ENCODE assay signal across 12 cellular contexts in genomic region chr11:65643971-65644370, GRCh38. TPM values are rescaled to one million over a fixed set of nuclear protein-coding genes. Genes with fewer than 3 reads are reported as not detected.
DNase-seq lines count a peak whose midpoint lies in the region; ATAC-seq and TF ChIP-seq lines count a peak whose summit lies in the region.
"Had no signal": no experiment of that assay in that cellular context is flagged by ENCODE, and none has a peak within 500 bp of the region (broad histone marks: within the 10 kb centered on the region; RNA-seq: fewer than 3 reads in every experiment).

No MANE protein-coding gene starts in this region.

- no peak overlapping the region for H3K23ac ChIP-seq in H9 (ENCODE audit: insufficient read length, low read depth, low read length)

- no peak overlapping the region for H3K27ac ChIP-seq in H9 (ENCODE audit: insufficient read length, low read depth, low read length)
- H3K27ac ChIP-seq: 22Rv1 had no signal

- H2BK15ac ChIP-seq in H9 (ENCODE audit: low read depth, low read length): no peak overlapping the region

- H3K4me1 ChIP-seq in H9 (ENCODE audit: insufficient read depth, low read length): peaks cover 5% of the 10 kb centered on the region; the same call in 1 of the 2 replicates

- peak; percentile 21 for ATAC-seq in activated CD8-positive, alpha-beta T cell treated with anti-CD3 and anti-CD28 coated beads for 36 hours
- no peak for ATAC-seq in HG03342 (IDR thresholded peaks at IDR 0.05; ENCODE audit: unreplicated experiment)

- no peak overlapping the region for H4K5ac ChIP-seq in H9 (ENCODE audit: insufficient read length, low read depth, low read length)

- peaks cover 2% of the 10 kb centered on the region; the same call in 1 of the 2 replicates for H3K27me3 Mint-ChIP-seq in H9 (ENCODE audit: low read depth)
- H3K27me3 Mint-ChIP-seq in activated CD8-positive, alpha-beta T cell treated with anti-CD3 and anti-CD28 coated beads for 36 hours: no peaks in the 10 kb centered on the region

- CTCF ChIA-PET in activated CD8-positive, alpha-beta T cell treated with anti-CD3 and anti-CD28 coated beads for 36 hours (lab: Charles Lee): no interaction called here

- no peak overlapping the region for H3K9ac ChIP-seq in H9 (ENCODE audit: extremely low read depth, insufficient read length, low read length)

- H3K4me3 Mint-ChIP-seq in H9: peak overlapping the region in 1 of 2 experiments; percentile 72; a peak in 3 of 5 replicates
- H3K4me3 Mint-ChIP-seq in activated CD8-positive, alpha-beta T cell treated with anti-CD3 and anti-CD28 coated beads for 36 hours: no peak overlapping the region

- peaks cover 5% of the 10 kb centered on the region for H4K20me1 ChIP-seq in H9 (ENCODE audit: control insufficient read depth, insufficient read depth, insufficient read length)

- no peak overlapping the region for H3K4ac ChIP-seq in H9 (ENCODE audit: low read depth, low read length)

- no peak overlapping the region for H3T11ph ChIP-seq in H9 (ENCODE audit: low read length)

- DNase-seq in DMS53 (lab: John Stamatoyannopoulos, UW) (peak; percentile 30), DMS53 treated with DMSO at 0.1 percent for 48 hours (lab: John Stamatoyannopoulos, UW; ENCODE audit: unreplicated experiment) (no peak), H9 (peak; percentile 79), iPS-NIHi11 (ENCODE audit: low spot score) (peak; percentile 52), DMS114 treated with DMSO at 0.1 percent for 48 hours (lab: John Stamatoyannopoulos, UW; ENCODE audit: unreplicated experiment) (no peak), NCI-H2081 treated with DMSO at 0.1 percent for 48 hours (lab: John Stamatoyannopoulos, UW) (no peak)
- DNase-seq in activated CD8-positive, alpha-beta T cell treated with anti-CD3 and anti-CD28 coated beads for 36 hours: peak; percentile 54
- DNase-seq: activated CD4-positive, CD25-positive, alpha-beta regulatory T cell; stimulated activated CD8-positive, alpha-beta memory T cell treated with anti-CD3 and anti-CD28 coated beads, Interleukin-4, amount 100 ng/mL, for 48 hours had no signal

- H2BK20ac ChIP-seq in H9 (ENCODE audit: low read depth, low read length, poor library complexity, severe bottlenecking): no peak overlapping the region

- no peaks in the 10 kb centered on the region for H3K9me3 ChIP-seq in H9 (ENCODE audit: control insufficient read depth, low read depth, low read length)

- H2BK12ac ChIP-seq in H9 (ENCODE audit: insufficient read length, low read depth, low read length): no peak overlapping the region

- H3K56ac ChIP-seq in H9 (ENCODE audit: insufficient read length, low read depth, low read length): no peak overlapping the region

- intact Hi-C loops in activated CD8-positive, alpha-beta T cell treated with anti-CD3 and anti-CD28 coated beads for 36 hours (cut with micrococcal nuclease): no loop called here

- no peak overlapping the region for H4K8ac ChIP-seq in H9 (replicated peaks; ENCODE audit: insufficient read length, low read depth, low read length)

- peaks cover 11% of the 10 kb centered on the region for H3K23me2 ChIP-seq in H9 (ENCODE audit: insufficient read length, low read depth, low read length, poor library complexity, severe bottlenecking)

- H3K79me1 ChIP-seq in H9 (ENCODE audit: insufficient read depth, low read depth, low read length, poor library complexity, severe bottlenecking): no peaks in the 10 kb centered on the region

- H2BK120ac ChIP-seq in H9 (ENCODE audit: low read depth, low read length, poor library complexity, severe bottlenecking): no peak overlapping the region

- H3K4me2 ChIP-seq in H9 (ENCODE audit: insufficient read depth, insufficient read length, low read length): peak overlapping the region; percentile 18

- H3K27me3 ChIP-seq in H9 (ENCODE audit: insufficient read depth, low read length): no peaks in the 10 kb centered on the region

- no peaks in the 10 kb centered on the region; a peak in 1 of 5 replicates for H3K9me3 Mint-ChIP-seq in H9
- no peaks in the 10 kb centered on the region for H3K9me3 Mint-ChIP-seq in activated CD8-positive, alpha-beta T cell treated with anti-CD3 and anti-CD28 coated beads for 36 hours

- POLR2A ChIA-PET in activated CD8-positive, alpha-beta T cell treated with anti-CD3 and anti-CD28 coated beads for 36 hours (lab: Charles Lee): interaction anchor here (0.6 to 23.0 kb wide), 5 partner anchors 11 to 568 kb away, joined by 3 to 320 read pairs (median 3); partner anchors contain the start of genes RELA and SLC25A45

- no peak overlapping the region for H3K18ac ChIP-seq in H9 (ENCODE audit: insufficient read length, low read depth, low read length)

- no peak overlapping the region for H2AFZ ChIP-seq in H9 (ENCODE audit: low read length)

- no peak overlapping the region for H2AK5ac ChIP-seq in H9 (ENCODE audit: insufficient read length, low read length)

- no peak overlapping the region for H3K14ac ChIP-seq in H9 (ENCODE audit: insufficient read depth, low read length)

- H2BK5ac ChIP-seq in H9 (ENCODE audit: insufficient read length, low read length): no peak overlapping the region

- TF ChIP-seq CTCF in H9 (conservative IDR thresholded peaks at IDR 0.05): no peak
- TF ChIP-seq CTCF in activated CD8-positive, alpha-beta T cell treated with anti-CD3 and anti-CD28 coated beads for 36 hours (IDR thresholded peaks at IDR 0.05): no peak

- no CpG with 5 or more reads among the region's 6 CpGs for WGBS in H9 (ENCODE audit: extremely low coverage, insufficient read length, low lambda C conversion rate)

- no peaks in the 10 kb centered on the region for H3K79me2 ChIP-seq in H9 (ENCODE audit: insufficient read depth, low read length)

- H4K91ac ChIP-seq in H9 (ENCODE audit: insufficient read length, low read depth, low read length): no peak overlapping the region

- H3K27ac Mint-ChIP-seq in H9: peak overlapping the region in 2 of 3 experiments; percentile 16 to 85; a peak in 3 of 7 replicates
- peak overlapping the region; percentile 74 for H3K27ac Mint-ChIP-seq in activated CD8-positive, alpha-beta T cell treated with anti-CD3 and anti-CD28 coated beads for 36 hours

- H3K4me1 Mint-ChIP-seq in H9: peaks cover 17 to 26% of the 10 kb centered on the region in 2 experiments
- peaks cover 29% of the 10 kb centered on the region for H3K4me1 Mint-ChIP-seq in activated CD8-positive, alpha-beta T cell treated with anti-CD3 and anti-CD28 coated beads for 36 hours (ENCODE audit: low read depth)

- peaks cover 0 to 6% (median 5%) of the 10 kb centered on the region in 3 experiments; a peak in 6 of 7 replicates for H3K36me3 Mint-ChIP-seq in H9 (ENCODE audit: insufficient read depth in 1 of 3, low read depth in 3 of 3)
- H3K36me3 Mint-ChIP-seq in activated CD8-positive, alpha-beta T cell treated with anti-CD3 and anti-CD28 coated beads for 36 hours (ENCODE audit: low read depth): peaks cover 63% of the 10 kb centered on the region

RNA-seq across cellular contexts. Expression of gene SIPA1, which starts 6.1 kb away (rescaled TPM):
- 32.0 and 37.4 TPM in 2 replicates for total RNA-seq in H9 (2021)
- 100 to 1,000 TPM; 172 to 180 TPM for total RNA-seq in activated CD8-positive, alpha-beta T cell treated with anti-CD3 and anti-CD28 coated beads for 36 hours

RNA-seq across cellular contexts. Expression of gene RELA, which starts 18.7 kb away (rescaled TPM):
- 43.3 and 48.8 TPM in 2 replicates for total RNA-seq in H9 (2021)
- total RNA-seq in activated CD8-positive, alpha-beta T cell treated with anti-CD3 and anti-CD28 coated beads for 36 hours: 10 to 100 TPM; 65.6 to 72.5 TPM

RNA-seq across cellular contexts. Expression of gene PCNX3, which starts 28.4 kb away (rescaled TPM):
- total RNA-seq in H9 (2021): 48.3 and 50.5 TPM in 2 replicates
- total RNA-seq in activated CD8-positive, alpha-beta T cell treated with anti-CD3 and anti-CD28 coated beads for 36 hours: 10 to 100 TPM; 34.3 to 34.4 TPM

RNA-seq across cellular contexts. Expression of gene MAP3K11, which starts 29.9 kb away (rescaled TPM):
- 57.9 and 61.1 TPM in 2 replicates for total RNA-seq in H9 (2021)
- total RNA-seq in activated CD8-positive, alpha-beta T cell treated with anti-CD3 and anti-CD28 coated beads for 36 hours: 10 to 100 TPM; 40.3 to 45.6 TPM

RNA-seq across cellular contexts. Expression of gene KCNK7, which starts 48.4 kb away (rescaled TPM):
- total RNA-seq in H9 (2021): 1.8 and 2.8 TPM in 2 replicates
- under 1 TPM in 1 of 2 experiments, not detected in 1; 0.77 TPM for total RNA-seq in activated CD8-positive, alpha-beta T cell treated with anti-CD3 and anti-CD28 coated beads for 36 hours
- total RNA-seq: myocyte had no signal

Comparison
In these comparisons a context has a peak if more than half of its experiments do, and no peak if none do; other contexts are left out.
1. DNase-seq: peak in DMS53 (single experiment), H9 (single experiment), activated CD8-positive, alpha-beta T cell treated with anti-CD3 and anti-CD28 coated beads for 36 hours (single experiment) and iPS-NIHi11 (single experiment); none in DMS53 treated with DMSO at 0.1 percent for 48 hours (single experiment), DMS114 treated with DMSO at 0.1 percent for 48 hours (single experiment) and NCI-H2081 treated with DMSO at 0.1 percent for 48 hours (single experiment).